1 cellular context compared by ENCODE assay signal in genomic region chr17:60158751-60159478, GRCh38.
TF ChIP-seq lines count a peak whose summit lies in the region.

No MANE protein-coding gene starts in this region.

TF ChIP-seq in WTC11, 78 proteins besides CTCF, POLR2A, EP300 and RAD21 (continued from another document):
- TF ChIP-seq, protein P1, sequence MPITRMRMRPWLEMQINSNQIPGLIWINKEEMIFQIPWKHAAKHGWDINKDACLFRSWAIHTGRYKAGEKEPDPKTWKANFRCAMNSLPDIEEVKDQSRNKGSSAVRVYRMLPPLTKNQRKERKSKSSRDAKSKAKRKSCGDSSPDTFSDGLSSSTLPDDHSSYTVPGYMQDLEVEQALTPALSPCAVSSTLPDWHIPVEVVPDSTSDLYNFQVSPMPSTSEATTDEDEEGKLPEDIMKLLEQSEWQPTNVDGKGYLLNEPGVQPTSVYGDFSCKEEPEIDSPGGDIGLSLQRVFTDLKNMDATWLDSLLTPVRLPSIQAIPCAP (CRISPR knock-in tag; IDR thresholded peaks at IDR 0.05), result no peak
- TF ChIP-seq GABPB1 (CRISPR knock-in tag; IDR thresholded peaks at IDR 0.05), result no peak
- TF ChIP-seq ZNF138 (CRISPR knock-in tag; conservative IDR thresholded peaks at IDR 0.05), result no peak
